ENCODE assay signal across 18 cellular contexts in the genomic region with DNA sequence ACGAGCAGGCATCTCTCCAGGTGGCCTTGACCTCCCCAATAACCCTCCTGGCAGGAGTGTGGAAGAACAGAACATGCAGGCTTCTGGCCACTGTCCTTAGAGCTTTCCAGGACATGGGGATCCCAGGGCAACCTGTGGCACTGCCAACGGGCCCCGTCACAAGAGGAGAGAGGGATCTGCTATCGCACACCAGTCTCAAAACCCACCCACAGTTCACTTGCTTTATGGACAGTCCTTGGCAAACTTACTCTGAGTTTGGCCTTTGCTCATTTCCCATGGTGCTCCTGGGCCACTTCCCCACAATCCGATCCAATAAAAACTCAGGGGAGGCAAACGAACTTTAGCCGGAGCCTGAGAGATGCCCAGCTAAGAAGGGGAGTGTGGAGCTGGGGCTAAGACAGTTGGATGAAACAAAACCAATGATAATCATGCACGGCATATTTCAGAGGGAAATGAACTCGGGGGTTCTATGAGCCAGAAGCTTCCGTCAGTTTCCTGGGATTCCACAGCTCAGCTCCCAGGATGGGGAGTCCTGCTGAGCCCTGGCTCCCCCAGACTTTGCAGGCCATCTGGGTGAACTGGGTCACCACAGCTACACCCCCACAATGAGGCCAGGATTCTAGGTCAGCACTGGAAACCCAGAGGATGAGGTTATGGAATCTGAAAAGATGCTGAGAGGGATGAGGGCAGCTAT.
DNase-seq lines count a peak whose midpoint lies in the region; ATAC-seq and TF ChIP-seq lines count a peak whose summit lies in the region.
"Had no signal": no experiment of that assay in that cellular context is flagged by ENCODE, and none has a peak within 500 bp of the region (broad histone marks: within the 10 kb centered on the region; RNA-seq: fewer than 3 reads in every experiment).

No MANE protein-coding gene starts in this region.

- whole genome bisulfite sequencing in psoas muscle, 3 donors, result 21 to 29% (median 24%) methylated on average over 10 of the region's 10 CpGs

- no peak for TF ChIP-seq CTCF in right atrium auricular region (IDR thresholded peaks at IDR 0.05)
- TF ChIP-seq CTCF in psoas muscle (IDR thresholded peaks at IDR 0.05), result no peak

- DNase-seq in Right ventricle myocardium superior (peak; percentile 84), right atrium auricular region (ENCODE audit: low spot score) (no peak), inferior parietal cortex (ENCODE audit: extremely low spot score) (peak; percentile 17), psoas muscle (peak in 1 of 2 donors; percentile 81), hepatic stellate cell (ENCODE audit: low spot score) (no peak)
- DNase-seq: activated CD8-positive, alpha-beta memory T cell treated with anti-CD3 and anti-CD28 coated beads, Interleukin-2, amount 50 U/mL, for 48 hours; activated naive CD8-positive, alpha-beta T cell treated with anti-CD3 and anti-CD28 coated beads, Interleukin-2, amount 10 ng/mL, durations not matched to agents 7 days and 5 days; Calu3; H9; KBM-7; NCI-H1417 treated with DMSO at 0.1 percent for 48 hours; NCI-H446 treated with DMSO at 0.1 percent for 48 hours; stimulated activated CD4-positive, alpha-beta T cell treated with anti-CD3 and anti-CD28 coated beads, Interleukin-2, amount 100 ng/mL, for 24 hours; stimulated activated CD8-positive, alpha-beta memory T cell treated with anti-CD3 and anti-CD28 coated beads, Interleukin-4, amount 100 ng/mL, for 48 hours had no signal

- H3K27me3 ChIP-seq in right atrium auricular region (no peaks in the 10 kb centered on the region), psoas muscle (ENCODE audit: insufficient read depth in 3 of 3, low read length in 2 of 3) (no peaks in the 10 kb centered on the region)

- no peaks in the 10 kb centered on the region for H3K36me3 ChIP-seq in right atrium auricular region
- H3K36me3 ChIP-seq in psoas muscle (ENCODE audit: insufficient read depth in 1 of 2, low read depth in 1 of 2), result peaks cover 0 to 20% of the 10 kb centered on the region in 2 donors

- H3K4me3 ChIP-seq in right atrium auricular region (no peak overlapping the region), psoas muscle (no peak overlapping the region)

- H3K4me1 ChIP-seq in right atrium auricular region, result peaks cover 0 to 61% of the 10 kb centered on the region in 2 donors
- peaks cover 74% of the 10 kb centered on the region for H3K4me1 ChIP-seq in psoas muscle

- intact Hi-C loops in Right ventricle myocardium superior (cut with DNase I) (no loop called here), psoas muscle (cut with DNase I) (loop anchor here in 1 of 2 donors (5.0 kb wide), 1 partner anchor 35 kb away; no protein-coding TSS in a partner anchor)

- ATAC-seq in Right ventricle myocardium superior (ENCODE audit: poor library complexity) (peak; percentile 74), psoas muscle (peak in 2 of 4 donors; percentile 10 to 29), GM18861 (IDR thresholded peaks at IDR 0.05; ENCODE audit: unreplicated experiment) (no peak), HG03521 (IDR thresholded peaks at IDR 0.05; ENCODE audit: unreplicated experiment) (no peak), GM21360 (IDR thresholded peaks at IDR 0.05; ENCODE audit: unreplicated experiment) (no peak)
- ATAC-seq: activated CD4-positive, CD25-positive, alpha-beta regulatory T cell treated with anti-CD3 and anti-CD28 coated beads, Interleukin-2, amount 50 U/mL, for 24 hours had no signal

- H3K27ac ChIP-seq in right atrium auricular region (peak overlapping the region in 1 of 2 donors; percentile 49), psoas muscle (peak overlapping the region; percentile 77)

- H3K9me3 ChIP-seq in right atrium auricular region (no peaks in the 10 kb centered on the region), psoas muscle (no peaks in the 10 kb centered on the region)

Comparison
In these comparisons a context has a peak if more than half of its experiments do, and no peak if none do; other contexts are left out.
1. DNase-seq: peak in Right ventricle myocardium superior (single experiment) and inferior parietal cortex (single experiment); none in right atrium auricular region (single experiment) and hepatic stellate cell (single experiment).